ENCODE assay signal across 9 cellular contexts in genomic region chr15:28086175-28086703, GRCh38. TPM values are rescaled to one million over a fixed set of nuclear protein-coding genes. Genes with fewer than 3 reads are reported as not detected.
DNase-seq lines count a peak whose midpoint lies in the region; ATAC-seq, FAIRE-seq and TF ChIP-seq lines count a peak whose summit lies in the region.
"Had no signal": no experiment of that assay in that cellular context is flagged by ENCODE, and none has a peak within 500 bp of the region (broad histone marks: within the 10 kb centered on the region; RNA-seq: fewer than 3 reads in every experiment).

No MANE protein-coding gene starts in this region.

- H3K36me3 ChIP-seq in MM.1S (replicated peaks; ENCODE audit: insufficient read depth, low read length): no peaks in the 10 kb centered on the region

- H3K79me2 ChIP-seq in MM.1S (ENCODE audit: low read length): no peaks in the 10 kb centered on the region

- H3K9me3 ChIP-seq in MM.1S (replicated peaks; ENCODE audit: insufficient read depth, low read length): no peaks in the 10 kb centered on the region

- no peak overlapping the region for H3K4me2 ChIP-seq in MM.1S (ENCODE audit: low read depth, low read length)

- H4K20me1 ChIP-seq in MM.1S (ENCODE audit: insufficient read depth, low read length): no peaks in the 10 kb centered on the region

- H3K9me2 ChIP-seq in MM.1S (replicated peaks; ENCODE audit: insufficient read depth, low read length): no peaks in the 10 kb centered on the region

- no peak overlapping the region for H3K27ac ChIP-seq in MM.1S (ENCODE audit: low read length)

- peaks cover 3% of the 10 kb centered on the region for H3K27me3 Mint-ChIP-seq in endothelial cell (ENCODE audit: unreplicated experiment)
- H3K27me3 Mint-ChIP-seq in natural killer cell treated with Interleukin-12 subunit alpha and Interleukin-12 subunit beta and Interleukin-15 and Interleukin-18, amount 100 ng/mL, for 72 hours: peaks cover 23 to 39% of the 10 kb centered on the region in 2 donors

- H3K36me3 Mint-ChIP-seq in endothelial cell (ENCODE audit: low read depth, unreplicated experiment): no peaks in the 10 kb centered on the region
- peaks cover 23% of the 10 kb centered on the region for H3K36me3 Mint-ChIP-seq in natural killer cell treated with Interleukin-12 subunit alpha and Interleukin-12 subunit beta and Interleukin-15 and Interleukin-18, amount 100 ng/mL, for 72 hours

- H3K27ac Mint-ChIP-seq in endothelial cell (ENCODE audit: unreplicated experiment): no peak overlapping the region
- H3K27ac Mint-ChIP-seq in natural killer cell treated with Interleukin-12 subunit alpha and Interleukin-12 subunit beta and Interleukin-15 and Interleukin-18, amount 100 ng/mL, for 72 hours: no peak overlapping the region
- H3K27ac Mint-ChIP-seq: IgD-negative memory B cell had no signal

- FAIRE-seq in GM12892 (lab: Jason Lieb, UNC): peak; percentile 51

- ATAC-seq in HG02610 (IDR thresholded peaks at IDR 0.05; ENCODE audit: unreplicated experiment): peak; percentile 96
- ATAC-seq in natural killer cell treated with Interleukin-12 subunit alpha and Interleukin-12 subunit beta and Interleukin-15 and Interleukin-18, amount 100 ng/mL, for 72 hours: peak; percentile 90 to 95

- TF ChIP-seq POLR2A in GM12892 (IDR thresholded peaks at IDR 0.05; ENCODE audit: low read depth, low read length): no peak

- DNase-seq in AG08395 (ENCODE audit: low spot score) (peak; percentile 79), GM12892 (ENCODE audit: insufficient read length) (no peak), MM.1S (peak; percentile 66), endothelial cell (ENCODE audit: low spot score) (peak; percentile 68), nucleus accumbens (lab: John Stamatoyannopoulos, UW) (no peak)
- DNase-seq in activated CD4-positive, alpha-beta T cell treated with anti-CD3 and anti-CD28 coated beads for 48 hours: peak; percentile 70
- DNase-seq in natural killer cell treated with Interleukin-12 subunit alpha and Interleukin-12 subunit beta and Interleukin-15 and Interleukin-18, amount 100 ng/mL, for 72 hours (ENCODE audit: low spot score): peak; percentile 79

- TF ChIP-seq CTCF in MM.1S (IDR thresholded peaks at IDR 0.05; ENCODE audit: low read length): peak; percentile 73
- peak; percentile 40 for TF ChIP-seq CTCF in endothelial cell (IDR thresholded peaks at IDR 0.05; ENCODE audit: unreplicated experiment)

- H3F3A ChIP-seq in MM.1S (ENCODE audit: insufficient read depth, low read length): no peaks in the 10 kb centered on the region

- H3K4me1 Mint-ChIP-seq in endothelial cell (ENCODE audit: unreplicated experiment): no peaks in the 10 kb centered on the region
- H3K4me1 Mint-ChIP-seq in natural killer cell treated with Interleukin-12 subunit alpha and Interleukin-12 subunit beta and Interleukin-15 and Interleukin-18, amount 100 ng/mL, for 72 hours (ENCODE audit: low read depth in 2 of 2): peaks cover 10 to 12% of the 10 kb centered on the region in 2 donors

- H3K4me1 ChIP-seq in MM.1S (ENCODE audit: low read length): 0 out of 2 replicates have a peak, but pooled peaks cover 4% of the 10 kb centered on the region

- no peaks in the 10 kb centered on the region for H3K9me3 Mint-ChIP-seq in endothelial cell (ENCODE audit: unreplicated experiment)
- no peaks in the 10 kb centered on the region for H3K9me3 Mint-ChIP-seq in natural killer cell treated with Interleukin-12 subunit alpha and Interleukin-12 subunit beta and Interleukin-15 and Interleukin-18, amount 100 ng/mL, for 72 hours

- no peaks in the 10 kb centered on the region for H3K27me3 ChIP-seq in MM.1S (replicated peaks; ENCODE audit: insufficient read depth, low read length)

- no peak overlapping the region for H3K4me3 ChIP-seq in MM.1S (ENCODE audit: low read length)

- H3K4me3 Mint-ChIP-seq in endothelial cell (ENCODE audit: unreplicated experiment): no peak overlapping the region
- H3K4me3 Mint-ChIP-seq in natural killer cell treated with Interleukin-12 subunit alpha and Interleukin-12 subunit beta and Interleukin-15 and Interleukin-18, amount 100 ng/mL, for 72 hours: no peak overlapping the region

- no peak overlapping the region for H2AFZ ChIP-seq in MM.1S (ENCODE audit: low read length)

- no peak overlapping the region for H3K9ac ChIP-seq in MM.1S (ENCODE audit: low read length)

RNA-seq across cellular contexts. Expression of gene OCA2, which starts 12.9 kb away (rescaled TPM):
- not detected for polyA plus RNA-seq in GM12892 (2012; ENCODE audit: missing spikeins)
- total RNA-seq in endothelial cell (ENCODE audit: unreplicated experiment): not detected
- not detected for total RNA-seq in natural killer cell treated with Interleukin-12 subunit alpha and Interleukin-12 subunit beta and Interleukin-15 and Interleukin-18, amount 100 ng/mL, for 72 hours
- polyA plus RNA-seq: IgD-negative memory B cell had no signal

Comparison
In these comparisons a context has a peak if more than half of its experiments do, and no peak if none do; other contexts are left out.
1. DNase-seq: peak in AG08395 (single experiment), MM.1S (single experiment), activated CD4-positive, alpha-beta T cell treated with anti-CD3 and anti-CD28 coated beads for 48 hours (single experiment), endothelial cell (single experiment) and natural killer cell treated with Interleukin-12 subunit alpha and Interleukin-12 subunit beta and Interleukin-15 and Interleukin-18, amount 100 ng/mL, for 72 hours (single experiment); none in GM12892 (single experiment) and nucleus accumbens (0 of 56).